Comparison of ENCODE assay signal across 22 cellular contexts in the genomic region with DNA sequence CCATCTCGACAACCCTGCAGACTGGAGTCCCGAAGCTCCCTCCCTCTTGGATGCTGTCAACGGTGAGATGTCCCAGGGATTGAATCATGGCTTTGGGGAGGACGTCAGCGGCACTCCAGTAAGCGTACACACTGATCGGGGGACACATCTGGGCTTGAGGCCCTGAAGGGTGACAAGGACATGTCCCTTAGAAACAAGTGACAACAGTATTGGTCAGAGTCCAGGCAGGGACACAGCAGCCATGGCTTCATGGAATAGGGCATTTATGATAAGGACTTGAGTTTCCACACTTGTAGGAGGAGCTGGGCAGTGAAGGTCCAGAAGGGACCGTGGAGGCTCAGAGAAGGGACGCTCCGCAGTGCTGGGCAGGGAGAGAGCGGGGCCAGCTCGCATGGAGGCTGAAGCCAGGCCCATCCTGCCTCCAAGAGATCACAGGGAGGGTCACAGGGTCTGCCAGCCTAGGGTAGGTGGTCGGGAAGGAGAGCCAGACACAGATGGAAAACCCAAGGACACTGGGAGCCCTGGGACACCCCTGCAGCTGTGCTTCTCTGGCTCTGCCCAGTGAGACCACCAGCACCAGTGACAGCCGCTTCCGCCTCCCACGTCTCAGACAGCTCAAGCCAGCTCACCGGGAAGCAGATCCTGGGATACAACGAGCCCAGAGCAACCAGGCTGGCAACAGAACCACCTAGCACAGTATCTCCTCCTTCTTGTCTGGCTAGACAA. TPM values are rescaled to one million over a fixed set of nuclear protein-coding genes. Genes with fewer than 3 reads are reported as not detected.
"Had no signal": no experiment of that assay in that cellular context is flagged by ENCODE, and none has a peak within 500 bp of the region (broad histone marks: within the 10 kb centered on the region; RNA-seq: fewer than 3 reads in every experiment).

No MANE protein-coding gene starts in this region.

- H3K27ac ChIP-seq: breast epithelium, gastrocnemius medialis, sigmoid colon, spleen, thoracic aorta had no signal

- H3K9me3 Mint-ChIP-seq: activated naive CD8-positive, alpha-beta T cell treated with anti-CD3 and anti-CD28 coated beads, Interleukin-2, amount 50 U/mL, for 24 hours; nephron; stimulated activated naive CD8-positive, alpha-beta T cell treated with anti-CD3 and anti-CD28 coated beads, Interleukin-15, amount 100 ng/mL, for 72 hours had no signal

- H3K4me1 Mint-ChIP-seq: activated naive CD8-positive, alpha-beta T cell treated with anti-CD3 and anti-CD28 coated beads, Interleukin-2, amount 50 U/mL, for 24 hours; stimulated activated naive CD8-positive, alpha-beta T cell treated with anti-CD3 and anti-CD28 coated beads, Interleukin-15, amount 100 ng/mL, for 72 hours had no signal

- H3K4me3 ChIP-seq: breast epithelium, gastrocnemius medialis, sigmoid colon, spleen, thoracic aorta had no signal

- H3K36me3 ChIP-seq: breast epithelium, gastrocnemius medialis, sigmoid colon, spleen, thoracic aorta had no signal

- DNase-seq: activated CD4-positive, alpha-beta T cell treated with anti-CD3 and anti-CD28 coated beads for 1 hour; activated CD4-positive, alpha-beta T cell treated with anti-CD3 and anti-CD28 coated beads, Interleukin-2, amount 50 U/mL, for 4 hours; activated naive CD4-positive, alpha-beta T cell treated with Interleukin-2 at 50 U/mL for 16 hours; activated naive CD8-positive, alpha-beta T cell treated with anti-CD3 and anti-CD28 coated beads, Interleukin-2, amount 50 U/mL, for 24 hours; erythroblast; gastrocnemius medialis; mesendoderm; sigmoid colon; spleen; stimulated activated naive CD8-positive, alpha-beta T cell treated with anti-CD3 and anti-CD28 coated beads, Interleukin-15, amount 100 ng/mL, for 72 hours had no signal

- ATAC-seq: activated naive CD8-positive, alpha-beta T cell treated with anti-CD3 and anti-CD28 coated beads, Interleukin-2, amount 50 U/mL, for 24 hours; gastrocnemius medialis; SK-N-SH treated with all-trans-retinoic acid at 6 μM for 48 hours; stimulated activated naive CD8-positive, alpha-beta T cell treated with anti-CD3 and anti-CD28 coated beads, Interleukin-15, amount 100 ng/mL, for 72 hours had no signal

- H3K4me1 ChIP-seq: breast epithelium, gastrocnemius medialis, spleen had no signal

- H3K4me3 Mint-ChIP-seq: activated naive CD8-positive, alpha-beta T cell treated with anti-CD3 and anti-CD28 coated beads, Interleukin-2, amount 50 U/mL, for 24 hours; nephron; stimulated activated naive CD8-positive, alpha-beta T cell treated with anti-CD3 and anti-CD28 coated beads, Interleukin-15, amount 100 ng/mL, for 72 hours had no signal

- H3K27ac Mint-ChIP-seq: activated naive CD8-positive, alpha-beta T cell treated with anti-CD3 and anti-CD28 coated beads, Interleukin-2, amount 50 U/mL, for 24 hours had no signal

- H3K9me3 ChIP-seq: breast epithelium, gastrocnemius medialis, sigmoid colon, spleen, thoracic aorta had no signal

- FAIRE-seq: keratinocyte had no signal

RNA-seq across cellular contexts. Expression of gene RFPL3, which starts 22.9 kb away (rescaled TPM):
- total RNA-seq: aorta; breast epithelium; cerebellum; dermis microvascular lymphatic vessel endothelial cell; gastrocnemius medialis; liver; osteoblast; pulmonary artery endothelial cell; sigmoid colon; spleen; T-helper 1 cell treated with Interleukin-12 subunit alpha and Interleukin-12 subunit beta and Interleukin-4 antibody, amounts not matched to agents 30 ng/mL and 1 ng/mL, for 36 hours; thoracic aorta had no signal
- polyA plus RNA-seq: aorta, keratinocyte, liver, sigmoid colon had no signal
